Comparison of ENCODE assay signal across 27 cellular contexts in the genomic region with DNA sequence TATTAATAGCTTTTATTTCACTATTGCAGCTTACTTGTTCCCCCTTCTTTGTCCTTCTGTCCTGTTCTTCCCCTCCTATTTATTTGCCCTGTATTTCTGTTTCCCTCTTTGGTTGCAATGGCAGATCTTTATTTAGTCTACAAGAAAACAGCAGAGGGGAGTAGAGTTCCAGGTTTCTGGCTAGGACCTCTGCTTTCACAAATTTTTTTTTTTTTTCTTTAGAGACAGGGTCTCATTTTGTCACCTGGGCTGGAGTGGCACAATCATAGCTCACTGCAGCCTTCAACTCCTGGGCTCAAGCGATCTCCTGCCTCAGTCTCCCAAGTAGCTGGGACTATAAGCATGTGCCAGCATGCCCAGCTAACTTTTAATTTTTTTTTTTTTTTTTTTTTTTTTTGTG.
DNase-seq lines count a peak whose midpoint lies in the region; ATAC-seq, FAIRE-seq and TF ChIP-seq lines count a peak whose summit lies in the region.
"Had no signal": no experiment of that assay in that cellular context is flagged by ENCODE, and none has a peak within 500 bp of the region (broad histone marks: within the 10 kb centered on the region; RNA-seq: fewer than 3 reads in every experiment).

No MANE protein-coding gene starts in this region.

- H3K9me3 ChIP-seq in A549 (no peaks in the 10 kb centered on the region), upper lobe of right lung (no peaks in the 10 kb centered on the region)
- H3K9me3 ChIP-seq: heart right ventricle, sigmoid colon had no signal

- TF ChIP-seq EP300 in A549 (IDR thresholded peaks at IDR 0.05) = no peak

- H3K4me3 ChIP-seq in A549 (no peak overlapping the region), upper lobe of right lung (no peak overlapping the region)
- H3K4me3 ChIP-seq: heart right ventricle, sigmoid colon had no signal

- no peaks in the 10 kb centered on the region for H3K4me1 ChIP-seq in A549
- H3K4me1 ChIP-seq in foreskin keratinocyte = no peaks in the 10 kb centered on the region
- H3K4me1 ChIP-seq in upper lobe of right lung = no peaks in the 10 kb centered on the region
- H3K4me1 ChIP-seq: heart right ventricle, parathyroid adenoma had no signal

- POLR2A ChIA-PET in A549 (lab: Yijun Ruan, JAX) = no interaction called here

- H3K4me2 ChIP-seq in A549 = no peak overlapping the region

- H3K4me1 Mint-ChIP-seq in HFFc6 (ENCODE audit: low read depth) = no peaks in the 10 kb centered on the region
- H3K4me1 Mint-ChIP-seq: activated CD4-positive, alpha-beta memory T cell treated with anti-CD3 and anti-CD28 coated beads, Interleukin-2, amount 10 ng/mL, durations not matched to agents 7 days and 5 days; WTC11 had no signal

- H3K27me3 ChIP-seq in foreskin keratinocyte (no peaks in the 10 kb centered on the region), upper lobe of right lung (no peaks in the 10 kb centered on the region)
- H3K27me3 ChIP-seq: sigmoid colon had no signal

- TF ChIP-seq RAD21 in A549 (conservative IDR thresholded peaks at IDR 0.05 in 1 of 2, IDR thresholded peaks at IDR 0.05 in 1 of 2) = peak; percentile 28 to 31; a peak in 1 of 5 replicates

- no peak for FAIRE-seq in A549 (lab: Jason Lieb, UNC)
- FAIRE-seq: A204.1, bronchial epithelial cell, D721Med, HTR-8/SVneo had no signal

- H3K27ac Mint-ChIP-seq in HFFc6 = no peak overlapping the region
- H3K27ac Mint-ChIP-seq: activated CD4-positive, alpha-beta memory T cell treated with anti-CD3 and anti-CD28 coated beads, Interleukin-2, amount 10 ng/mL, durations not matched to agents 7 days and 5 days; CD14-positive monocyte; dendritic cell treated with granulocyte-macrophage colony-stimulating factor and Interleukin-4, amounts not matched to agents 40 ng/mL and 50 ng/mL, for 4 days; naive thymus-derived CD8-positive, alpha-beta T cell; WTC11 had no signal

- H3K4me3 Mint-ChIP-seq in HFFc6 = no peak overlapping the region
- H3K4me3 Mint-ChIP-seq: activated CD4-positive, alpha-beta memory T cell treated with anti-CD3 and anti-CD28 coated beads, Interleukin-2, amount 10 ng/mL, durations not matched to agents 7 days and 5 days; CD14-positive monocyte; dendritic cell treated with granulocyte-macrophage colony-stimulating factor and Interleukin-4, amounts not matched to agents 40 ng/mL and 50 ng/mL, for 4 days; naive thymus-derived CD8-positive, alpha-beta T cell; WTC11 had no signal

- H3K36me3 Mint-ChIP-seq in HFFc6 (ENCODE audit: low read depth) = no peaks in the 10 kb centered on the region
- H3K36me3 Mint-ChIP-seq: CD14-positive monocyte; naive thymus-derived CD8-positive, alpha-beta T cell; WTC11 had no signal

- H3K27ac ChIP-seq in A549 (no peak overlapping the region), VCaP (no peak overlapping the region), foreskin keratinocyte (no peak overlapping the region), upper lobe of right lung (no peak overlapping the region)
- H3K27ac ChIP-seq: heart right ventricle, parathyroid adenoma, sigmoid colon had no signal

- intact Hi-C loops in upper lobe of right lung (cut with DNase I) = no loop called here

- H3K9me3 Mint-ChIP-seq in HFFc6 = no peaks in the 10 kb centered on the region
- H3K9me3 Mint-ChIP-seq: activated CD4-positive, alpha-beta memory T cell treated with anti-CD3 and anti-CD28 coated beads, Interleukin-2, amount 10 ng/mL, durations not matched to agents 7 days and 5 days; dendritic cell treated with granulocyte-macrophage colony-stimulating factor and Interleukin-4, amounts not matched to agents 40 ng/mL and 50 ng/mL, for 4 days; naive thymus-derived CD8-positive, alpha-beta T cell; WTC11 had no signal

- no peak for TF ChIP-seq POLR2A in A549 (IDR thresholded peaks at IDR 0.05; ENCODE audit: low read length)

- WGBS in A549 (ENCODE audit: missing lambda C conversion rate) = 13% methylated on average over 1 of the region's 1 CpG

- TF ChIP-seq CTCF in A549 (IDR thresholded peaks at IDR 0.05) = no peak
- peak; percentile 55 for TF ChIP-seq CTCF in HFFc6 (IDR thresholded peaks at IDR 0.05)
- TF ChIP-seq CTCF in VCaP (conservative IDR thresholded peaks at IDR 0.05) = peak; percentile 31
- peak; percentile 43 for TF ChIP-seq CTCF in foreskin keratinocyte (conservative IDR thresholded peaks at IDR 0.05)
- no peak for TF ChIP-seq CTCF in upper lobe of right lung (IDR thresholded peaks at IDR 0.05)

- no peaks in the 10 kb centered on the region for H3K36me3 ChIP-seq in upper lobe of right lung
- H3K36me3 ChIP-seq: heart right ventricle, sigmoid colon had no signal

- DNase-seq in A549 (ENCODE audit: low read depth in 1 of 2, low spot score in 1 of 2) (no peak), HFFc6 (no peak), foreskin keratinocyte (no peak), NCI-H1105 (lab: John Stamatoyannopoulos, UW) (no peak), upper lobe of right lung (no peak)
- DNase-seq: activated CD4-positive, alpha-beta memory T cell treated with anti-CD3 and anti-CD28 coated beads, Interleukin-2, amount 10 ng/mL, durations not matched to agents 7 days and 5 days; activated gamma-delta T cell; heart right ventricle; left colon; mesendoderm; naive thymus-derived CD8-positive, alpha-beta T cell; NCI-H1048; NCI-H1930; NK-92 treated with Interleukin-12 subunit alpha and Interleukin-12 subunit beta, amount 100 ng/mL, for 24 hours; RPMI8226; sigmoid colon had no signal

- ATAC-seq in A549 = peak in 1 of 2 experiments; percentile 47; a peak in 2 of 6 replicates
- ATAC-seq in foreskin keratinocyte = no peak
- ATAC-seq in HG03439 (IDR thresholded peaks at IDR 0.05; ENCODE audit: unreplicated experiment) = no peak
- no peak for ATAC-seq in upper lobe of right lung
- no peak for ATAC-seq in HG03095 (IDR thresholded peaks at IDR 0.05; ENCODE audit: unreplicated experiment)
- ATAC-seq: heart right ventricle; left colon; naive thymus-derived CD8-positive, alpha-beta T cell; WTC11 had no signal

- CTCF ChIA-PET in A549 (lab: Yijun Ruan, JAX) = interaction anchor here (0.5 to 2.9 kb wide), 9 partner anchors 9 to 198 kb away, joined by 3 to 13 read pairs (median 3); no protein-coding TSS in a partner anchor

- H3K27me3 Mint-ChIP-seq in HFFc6 (ENCODE audit: insufficient read depth) = peaks cover 25% of the 10 kb centered on the region

TF ChIP-seq in A549, 52 proteins besides CTCF, POLR2A, EP300 and RAD21:
- TF ChIP-seq MAZ (IDR thresholded peaks at IDR 0.05; ENCODE audit: borderline replicate concordance, low read depth, low read length) (no peak), E2F6 (IDR thresholded peaks at IDR 0.05; ENCODE audit: borderline replicate concordance, low read depth) (no peak), HOXA7 (CRISPR knock-in tag; IDR thresholded peaks at IDR 0.05) (no peak), PHF8 (IDR thresholded peaks at IDR 0.05; ENCODE audit: borderline replicate concordance, low read depth) (no peak), JUNB (IDR thresholded peaks at IDR 0.05) (no peak), TFCP2L1 (CRISPR knock-in tag; IDR thresholded peaks at IDR 0.05) (no peak)

Comparison
In these comparisons a context has a peak if more than half of its experiments do, and no peak if none do; other contexts are left out.
1. CTCF ChIP-seq: peak in HFFc6 (single experiment), VCaP (single experiment) and foreskin keratinocyte (single experiment); none in A549 (single experiment) and upper lobe of right lung (single experiment).